ENCODE assay signal across 14 cellular contexts in genomic region chr19:5355076-5355475, GRCh38.
"Had no signal": no experiment of that assay in that cellular context is flagged by ENCODE, and none has a peak within 500 bp of the region (broad histone marks: within the 10 kb centered on the region; RNA-seq: fewer than 3 reads in every experiment).

No MANE protein-coding gene starts in this region.

- H3K9me3 ChIP-seq: body of pancreas, right atrium auricular region, tibial artery had no signal

- ATAC-seq: activated CD4-positive, CD25-positive, alpha-beta regulatory T cell treated with anti-CD3 and anti-CD28 coated beads, Interleukin-2, amount 50 U/mL, for 24 hours; activated T-cell treated with anti-CD3 and anti-CD28 coated beads, Interleukin-2, amount 50 U/mL, for 4 hours; body of pancreas; left lobe of liver had no signal

- DNase-seq: activated CD4-positive, alpha-beta T cell treated with anti-CD3 and anti-CD28 coated beads, Interleukin-2, amount 50 U/mL, for 1 hour; activated CD8-positive, alpha-beta memory T cell treated with anti-CD3 and anti-CD28 coated beads, Interleukin-2, amount 50 U/mL, for 4 hours; activated T-cell treated with anti-CD3 and anti-CD28 coated beads, Interleukin-2, amount 50 U/mL, for 4 hours; body of pancreas; foreskin melanocyte; occipital lobe; substantia nigra; T1000; tibial artery had no signal

- H3K4me3 ChIP-seq: body of pancreas, right atrium auricular region, tibial artery had no signal

- FAIRE-seq: keratinocyte, urothelium cell line had no signal

- H3K27ac ChIP-seq: body of pancreas, right atrium auricular region, tibial artery had no signal

- H3K27me3 ChIP-seq: body of pancreas, right atrium auricular region had no signal

- H3K4me1 ChIP-seq: body of pancreas, right atrium auricular region, tibial artery had no signal

- H3K36me3 ChIP-seq: right atrium auricular region, tibial artery had no signal
